ENCODE assay signal across 1 cellular context in genomic region chr2:73092146-73092783, GRCh38.
A peak's percentile ranks its signal among the peaks of the same experiment; 100 is the strongest.
TF ChIP-seq lines count a peak whose summit lies in the region.

No MANE protein-coding gene starts in this region.

TF ChIP-seq in HepG2, 621 proteins besides CTCF, POLR2A, EP300 and RAD21 (continues in another document):
- TF ChIP-seq ZNF18 (CRISPR knock-in tag; IDR thresholded peaks at IDR 0.05; ENCODE audit: insufficient replicate concordance) (peak; percentile 80), TOPORS (CRISPR knock-in tag; IDR thresholded peaks at IDR 0.05) (no peak), NAIF1 (CRISPR knock-in tag; IDR thresholded peaks at IDR 0.05; ENCODE audit: borderline replicate concordance) (0 out of 2 replicates have a peak, but pooled peaks have one; percentile 34), ZSCAN31 (CRISPR knock-in tag; IDR thresholded peaks at IDR 0.05; ENCODE audit: low read depth) (0 out of 2 replicates have a peak, but pooled peaks have one; percentile 25), HNF4G (IDR thresholded peaks at IDR 0.05; ENCODE audit: borderline replicate concordance, low read depth, low read length) (peak; percentile 26; the same call in 1 of the 2 replicates), HNF4G (CRISPR knock-in tag; IDR thresholded peaks at IDR 0.05; ENCODE audit: borderline replicate concordance, low read depth) (no peak), MIXL1 (CRISPR knock-in tag; IDR thresholded peaks at IDR 0.05) (0 out of 2 replicates have a peak, but pooled peaks have one; percentile 30), SP4 (CRISPR knock-in tag; IDR thresholded peaks at IDR 0.05) (peak; percentile 58; the same call in 1 of the 2 replicates), CSRNP1 (CRISPR knock-in tag; IDR thresholded peaks at IDR 0.05) (no peak), ZNF501 (CRISPR knock-in tag; IDR thresholded peaks at IDR 0.05) (peak; percentile 64; the same call in 1 of the 2 replicates), NR2F2 (IDR thresholded peaks at IDR 0.05; ENCODE audit: borderline replicate concordance, low read depth) (peak; percentile 65; the same call in 1 of the 2 replicates), SALL1 (CRISPR knock-in tag; IDR thresholded peaks at IDR 0.05) (peak; percentile 42; the same call in 1 of the 2 replicates), ZMAT3 (CRISPR knock-in tag; conservative IDR thresholded peaks at IDR 0.05) (0 out of 2 replicates have a peak, but pooled peaks have one; percentile 59), POGK (CRISPR knock-in tag; conservative IDR thresholded peaks at IDR 0.05) (peak; percentile 50; the same call in 1 of the 2 replicates), NR2F1 (CRISPR knock-in tag; IDR thresholded peaks at IDR 0.05) (peak; percentile 46 to 51; a peak in 2 of 4 replicates), UBTF (CRISPR knock-in tag; IDR thresholded peaks at IDR 0.05) (peak; percentile 50; the same call in 1 of the 2 replicates), KMT2A (CRISPR knock-in tag; IDR thresholded peaks at IDR 0.05) (0 out of 2 replicates have a peak, but pooled peaks have one; percentile 31), SAP130 (CRISPR knock-in tag; IDR thresholded peaks at IDR 0.05; ENCODE audit: low read depth) (peak; percentile 42; the same call in 1 of the 2 replicates), PHF21A (CRISPR knock-in tag; IDR thresholded peaks at IDR 0.05) (peak; percentile 67), MTA1 (CRISPR knock-in tag; IDR thresholded peaks at IDR 0.05; ENCODE audit: borderline replicate concordance) (peak; percentile 13; the same call in 1 of the 2 replicates), MTF2 (CRISPR knock-in tag; IDR thresholded peaks at IDR 0.05; ENCODE audit: borderline replicate concordance) (no peak), SNAPC4 (CRISPR knock-in tag; IDR thresholded peaks at IDR 0.05) (no peak), CHCHD3 (CRISPR knock-in tag; IDR thresholded peaks at IDR 0.05) (no peak), SSRP1 (CRISPR knock-in tag; IDR thresholded peaks at IDR 0.05) (0 out of 2 replicates have a peak, but pooled peaks have one; percentile 27), ZNF234 (CRISPR knock-in tag; conservative IDR thresholded peaks at IDR 0.05) (0 out of 2 replicates have a peak, but pooled peaks have one; percentile 18), ZNF83 (CRISPR knock-in tag; IDR thresholded peaks at IDR 0.05; ENCODE audit: borderline replicate concordance) (no peak), SPEN (CRISPR knock-in tag; IDR thresholded peaks at IDR 0.05; ENCODE audit: low read depth) (no peak), ZNF768 (CRISPR knock-in tag; IDR thresholded peaks at IDR 0.05) (0 out of 2 replicates have a peak, but pooled peaks have one; percentile 16), NR3C1 (CRISPR knock-in tag; IDR thresholded peaks at IDR 0.05) (no peak), TAF1 (CRISPR knock-in tag; IDR thresholded peaks at IDR 0.05) (no peak), ZFX (CRISPR knock-in tag; IDR thresholded peaks at IDR 0.05; ENCODE audit: low read depth) (peak; percentile 49), ZNF451 (CRISPR knock-in tag; IDR thresholded peaks at IDR 0.05) (no peak), HNF4A (CRISPR knock-in tag; IDR thresholded peaks at IDR 0.05) (peak; percentile 53; the same call in 1 of the 2 replicates), IKZF4 (CRISPR knock-in tag; IDR thresholded peaks at IDR 0.05; ENCODE audit: borderline replicate concordance, low read depth, not compliant biosample characterization) (no peak), XRCC5 (optimal IDR thresholded peaks at IDR 0.05; ENCODE audit: low read length) (peak; percentile 62), KLF15 (CRISPR knock-in tag; IDR thresholded peaks at IDR 0.05; ENCODE audit: borderline replicate concordance) (no peak), NR2F6 (IDR thresholded peaks at IDR 0.05) (peak; percentile 89), NR2F6 (CRISPR knock-in tag; IDR thresholded peaks at IDR 0.05) (peak; percentile 81), PAXIP1 (CRISPR knock-in tag; conservative IDR thresholded peaks at IDR 0.05) (peak; percentile 38), ZNF274 (CRISPR knock-in tag; IDR thresholded peaks at IDR 0.05) (no peak), ZNF292 (CRISPR knock-in tag; IDR thresholded peaks at IDR 0.05; ENCODE audit: borderline replicate concordance, low read depth) (peak; percentile 66; the same call in 1 of the 2 replicates), THAP9 (CRISPR knock-in tag; IDR thresholded peaks at IDR 0.05; ENCODE audit: borderline replicate concordance) (0 out of 2 replicates have a peak, but pooled peaks have one; percentile 31), HCFC1 (IDR thresholded peaks at IDR 0.05; ENCODE audit: low read depth, low read length) (no peak), GATAD2A (CRISPR knock-in tag; IDR thresholded peaks at IDR 0.05) (peak; percentile 38; the same call in 1 of the 2 replicates)
